In the genomic region with DNA sequence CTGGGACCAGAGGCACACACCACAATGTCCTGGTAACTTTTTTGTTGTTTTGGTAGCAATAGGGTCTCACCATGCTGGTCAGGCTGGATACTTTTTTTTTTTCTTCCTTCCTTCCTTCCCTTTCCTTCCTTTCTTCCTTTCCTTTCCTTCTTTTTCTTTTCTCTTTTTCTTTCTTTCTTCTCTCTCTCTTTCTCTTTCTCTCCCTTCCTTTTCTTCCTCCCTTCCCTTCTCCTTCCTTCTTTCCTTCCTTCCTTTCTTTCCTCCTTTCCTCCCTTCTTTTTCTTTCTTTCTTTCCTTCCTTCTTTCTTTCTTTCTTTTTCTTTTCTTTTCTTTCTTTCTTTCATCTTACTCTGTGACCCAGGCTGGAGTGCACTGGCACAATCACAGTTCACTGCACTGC, we compare ENCODE assay signal across 20 cellular contexts. TPM values are rescaled to one million over a fixed set of nuclear protein-coding genes. Genes with fewer than 3 reads are reported as not detected.
DNase-seq lines count a peak whose midpoint lies in the region; ATAC-seq lines count a peak whose summit lies in the region.
"Had no signal": no experiment of that assay in that cellular context is flagged by ENCODE, and none has a peak within 500 bp of the region (broad histone marks: within the 10 kb centered on the region; RNA-seq: fewer than 3 reads in every experiment).

No MANE protein-coding gene starts in this region.

- no peak for ATAC-seq in T-helper 17 cell
- ATAC-seq: CD8-positive, alpha-beta T cell; GM23338; HCT116 had no signal

- H3K9me3 Mint-ChIP-seq in activated naive CD4-positive, alpha-beta T cell treated with anti-CD3 and anti-CD28 coated beads, Interleukin-2, amount 50 U/mL, for 24 hours: no peaks in the 10 kb centered on the region
- H3K9me3 Mint-ChIP-seq in dendritic cell treated with granulocyte-macrophage colony-stimulating factor and Interleukin-4, amounts not matched to agents 40 ng/mL and 50 ng/mL, for 4 days: no peaks in the 10 kb centered on the region
- H3K9me3 Mint-ChIP-seq: CD4-positive, CD25-positive, alpha-beta regulatory T cell; CD8-positive, alpha-beta T cell; GM23338; H9 had no signal

- no peaks in the 10 kb centered on the region for H3K4me1 Mint-ChIP-seq in activated naive CD4-positive, alpha-beta T cell treated with anti-CD3 and anti-CD28 coated beads, Interleukin-2, amount 50 U/mL, for 24 hours
- no peaks in the 10 kb centered on the region for H3K4me1 Mint-ChIP-seq in T-helper 17 cell
- peaks cover 5% of the 10 kb centered on the region for H3K4me1 Mint-ChIP-seq in dendritic cell treated with granulocyte-macrophage colony-stimulating factor and Interleukin-4, amounts not matched to agents 40 ng/mL and 50 ng/mL, for 4 days (ENCODE audit: low read depth)
- H3K4me1 Mint-ChIP-seq: CD4-positive, CD25-positive, alpha-beta regulatory T cell; GM23338; H9 had no signal

- no peaks in the 10 kb centered on the region for H3K9me3 ChIP-seq in T-helper 17 cell (ENCODE audit: control insufficient read depth, low read length, poor library complexity, severe bottlenecking)
- H3K9me3 ChIP-seq: A549, BLaER1, Caco-2 had no signal

- no peak for DNase-seq in activated naive CD4-positive, alpha-beta T cell treated with anti-CD3 and anti-CD28 coated beads, Interleukin-2, amount 50 U/mL, for 16 hours
- no peak for DNase-seq in T-helper 17 cell
- no peak for DNase-seq in NOMO-1 treated with dmso at 0.1 percent for 144 hours (lab: John Stamatoyannopoulos, UW; ENCODE audit: unreplicated experiment)
- DNase-seq in NCI-H146 (lab: John Stamatoyannopoulos, UW): no peak
- DNase-seq in Ammon's horn (ENCODE audit: low spot score): no peak
- DNase-seq: 8988T; ACHN; AML-193; Caco-2; CD4-positive, CD25-positive, alpha-beta regulatory T cell; CD8-positive, alpha-beta T cell; DMS153; DND-41; H9 had no signal

- intact Hi-C loops in dendritic cell treated with granulocyte-macrophage colony-stimulating factor and Interleukin-4, amounts not matched to agents 40 ng/mL and 50 ng/mL, for 4 days (cut with micrococcal nuclease): no loop called here

- H3K4me3 Mint-ChIP-seq in activated naive CD4-positive, alpha-beta T cell treated with anti-CD3 and anti-CD28 coated beads, Interleukin-2, amount 50 U/mL, for 24 hours: no peak overlapping the region
- H3K4me3 Mint-ChIP-seq in T-helper 17 cell: no peak overlapping the region
- no peak overlapping the region for H3K4me3 Mint-ChIP-seq in dendritic cell treated with granulocyte-macrophage colony-stimulating factor and Interleukin-4, amounts not matched to agents 40 ng/mL and 50 ng/mL, for 4 days
- H3K4me3 Mint-ChIP-seq: CD4-positive, CD25-positive, alpha-beta regulatory T cell; CD8-positive, alpha-beta T cell; GM23338; H9 had no signal

- peak overlapping the region; percentile 2 for H3K27ac Mint-ChIP-seq in activated naive CD4-positive, alpha-beta T cell treated with anti-CD3 and anti-CD28 coated beads, Interleukin-2, amount 50 U/mL, for 24 hours
- H3K27ac Mint-ChIP-seq in T-helper 17 cell: peak overlapping the region; percentile 59
- H3K27ac Mint-ChIP-seq in dendritic cell treated with granulocyte-macrophage colony-stimulating factor and Interleukin-4, amounts not matched to agents 40 ng/mL and 50 ng/mL, for 4 days: peak overlapping the region; percentile 20
- H3K27ac Mint-ChIP-seq: CD4-positive, CD25-positive, alpha-beta regulatory T cell; CD8-positive, alpha-beta T cell; GM23338; H9 had no signal

- H3K27me3 Mint-ChIP-seq in activated naive CD4-positive, alpha-beta T cell treated with anti-CD3 and anti-CD28 coated beads, Interleukin-2, amount 50 U/mL, for 24 hours: no peaks in the 10 kb centered on the region
- H3K27me3 Mint-ChIP-seq in T-helper 17 cell: no peaks in the 10 kb centered on the region
- H3K27me3 Mint-ChIP-seq in dendritic cell treated with granulocyte-macrophage colony-stimulating factor and Interleukin-4, amounts not matched to agents 40 ng/mL and 50 ng/mL, for 4 days: no peaks in the 10 kb centered on the region
- H3K27me3 Mint-ChIP-seq: CD4-positive, CD25-positive, alpha-beta regulatory T cell had no signal

- no peaks in the 10 kb centered on the region for H3K36me3 Mint-ChIP-seq in activated naive CD4-positive, alpha-beta T cell treated with anti-CD3 and anti-CD28 coated beads, Interleukin-2, amount 50 U/mL, for 24 hours
- no peaks in the 10 kb centered on the region for H3K36me3 Mint-ChIP-seq in T-helper 17 cell (ENCODE audit: low read depth)
- H3K36me3 Mint-ChIP-seq in dendritic cell treated with granulocyte-macrophage colony-stimulating factor and Interleukin-4, amounts not matched to agents 40 ng/mL and 50 ng/mL, for 4 days (ENCODE audit: low read depth): no peaks in the 10 kb centered on the region
- H3K36me3 Mint-ChIP-seq: CD4-positive, CD25-positive, alpha-beta regulatory T cell; CD8-positive, alpha-beta T cell had no signal

RNA-seq across cellular contexts. Expression of a gene that starts 18.4 kb away (rescaled TPM):
- total RNA-seq in T-helper 17 cell: 10 to 100 TPM; 14.9 to 20.8 TPM

Comparison
In these comparisons a context has a peak if more than half of its experiments do, and no peak if none do; other contexts are left out.
1. H3K27ac Mint-ChIP-seq: peak in every context shown above with its lines; median percentile 59 in T-helper 17 cell; 20 in dendritic cell treated with granulocyte-macrophage colony-stimulating factor and Interleukin-4, amounts not matched to agents 40 ng/mL and 50 ng/mL, for 4 days; 2 in activated naive CD4-positive, alpha-beta T cell treated with anti-CD3 and anti-CD28 coated beads, Interleukin-2, amount 50 U/mL, for 24 hours.